Comparison of ENCODE assay signal across 8 cellular contexts in the genomic region with DNA sequence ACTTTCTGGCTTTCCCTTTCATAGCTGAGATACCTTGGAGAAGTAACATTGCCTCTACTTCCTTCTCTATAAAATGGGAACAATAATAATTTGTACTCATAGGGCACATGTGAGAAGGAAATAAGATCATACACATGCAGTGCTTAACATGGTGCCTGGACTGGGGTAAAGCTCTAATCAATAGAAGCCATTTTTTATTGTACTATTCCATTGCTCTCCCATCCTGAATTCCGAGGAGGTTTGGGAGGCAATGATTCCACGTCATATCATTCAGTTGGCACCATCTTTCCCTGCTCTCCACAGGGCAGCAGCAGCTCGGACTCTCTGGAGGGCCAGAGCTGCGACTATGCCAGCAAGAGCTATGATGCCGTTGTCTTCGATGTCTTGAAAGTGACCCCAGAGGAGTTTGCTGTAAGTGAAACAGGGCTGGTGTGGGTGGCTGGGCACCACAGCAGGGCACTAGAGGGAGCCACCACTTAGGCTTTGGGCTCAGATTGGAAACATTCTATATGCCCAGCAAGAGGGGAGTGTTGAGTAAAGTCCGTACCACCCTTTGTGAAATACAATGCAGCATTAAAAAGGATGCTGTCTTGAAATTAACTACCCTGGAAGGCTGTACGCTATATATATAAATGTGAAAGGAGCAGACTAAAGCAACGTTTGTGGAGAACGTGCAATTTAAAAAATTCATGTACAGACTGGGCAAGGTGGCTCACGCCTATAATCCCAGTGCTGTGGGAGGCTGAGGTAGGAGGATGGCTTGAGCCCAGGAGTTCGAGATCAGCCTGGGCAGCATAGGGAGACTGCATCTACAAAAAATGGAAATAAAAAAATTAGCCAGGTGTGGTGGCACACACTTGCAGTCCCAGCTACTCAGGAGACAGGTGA. TPM values are rescaled to one million over a fixed set of nuclear protein-coding genes. Genes with fewer than 3 reads are reported as not detected.
A peak's percentile ranks its signal among the peaks of the same experiment; 100 is the strongest.
DNase-seq lines count a peak whose midpoint lies in the region; ATAC-seq and TF ChIP-seq lines count a peak whose summit lies in the region.

No MANE protein-coding gene starts in this region.

- no peaks in the 10 kb centered on the region for H3K79me2 ChIP-seq in HCT116 (ENCODE audit: insufficient read depth, low read length)
- H3K79me2 ChIP-seq in PC-9 (ENCODE audit: low read depth), result no peaks in the 10 kb centered on the region

- H3K36me3 ChIP-seq in HCT116 (ENCODE audit: control insufficient read depth in 1 of 2, insufficient read depth in 2 of 2, low read length in 2 of 2) (no peaks in the 10 kb centered on the region), PC-9 (ENCODE audit: low read depth) (no peaks in the 10 kb centered on the region)

- H3K9ac ChIP-seq in HCT116 (ENCODE audit: low read length), result no peak overlapping the region

- intact Hi-C loops in HCT116 (cut with micrococcal nuclease), result loop anchor here (1.0 kb wide), 1 partner anchor 234 kb away; no protein-coding TSS in a partner anchor
- intact Hi-C loops in PC-9 (cut with micrococcal nuclease; ENCODE audit: unreplicated experiment), result loop anchor here (1.0 kb wide), 1 partner anchor 234 kb away; no protein-coding TSS in a partner anchor

- no peak overlapping the region for H2AFZ ChIP-seq in HCT116 (ENCODE audit: low read depth, low read length, poor library complexity, severe bottlenecking)
- no peak overlapping the region for H2AFZ ChIP-seq in PC-9

- H3K27me3 ChIP-seq in HCT116 (ENCODE audit: insufficient read depth, low read length) (no peaks in the 10 kb centered on the region), PC-9 (ENCODE audit: insufficient read depth, low read depth) (no peaks in the 10 kb centered on the region)

- POLR2A ChIA-PET in HCT116 (lab: Charles Lee), result no interaction called here
- POLR2A ChIA-PET in PC-9 (lab: Charles Lee; ENCODE audit: unreplicated experiment), result interaction anchor here (0.6 kb wide), 1 partner anchor 18 kb away, joined by 6 read pairs; no protein-coding TSS in a partner anchor

- peaks cover 6% of the 10 kb centered on the region for H3K36me3 Mint-ChIP-seq in progenitor cell of endocrine pancreas (ENCODE audit: insufficient read depth)

- H3F3A ChIP-seq in PC-9 (ENCODE audit: insufficient read depth, low read depth), result peaks cover 11% of the 10 kb centered on the region; the same call in 1 of the 2 replicates

- TF ChIP-seq CTCF in HCT116 (IDR thresholded peaks at IDR 0.05 in 2 of 3, conservative IDR thresholded peaks at IDR 0.05 in 1 of 3; ENCODE audit: borderline replicate concordance in 1 of 3, insufficient read depth in 1 of 3, low read depth in 2 of 3, low read length in 2 of 3), result peak; percentile 89 to 97 (median 97)
- peak; percentile 77 for TF ChIP-seq CTCF in PC-9 (conservative IDR thresholded peaks at IDR 0.05)
- TF ChIP-seq CTCF in progenitor cell of endocrine pancreas (IDR thresholded peaks at IDR 0.05; ENCODE audit: unreplicated experiment), result peak; percentile 55

- no peak overlapping the region for H3K27ac Mint-ChIP-seq in progenitor cell of endocrine pancreas

- CTCF ChIA-PET in HCT116 (lab: Charles Lee), result interaction anchor here (0.7 to 2.9 kb wide), 13 partner anchors 9 to 239 kb away, joined by 3 to 25 read pairs (median 4); no protein-coding TSS in a partner anchor
- CTCF ChIA-PET in PC-9 (lab: Charles Lee), result interaction anchor here (0.6 to 1.0 kb wide), 3 partner anchors 19 to 97 kb away, joined by 3 read pairs; no protein-coding TSS in a partner anchor

- no peaks in the 10 kb centered on the region for H3K27me3 Mint-ChIP-seq in progenitor cell of endocrine pancreas

- H3K4me3 Mint-ChIP-seq in progenitor cell of endocrine pancreas (ENCODE audit: low read depth), result no peak overlapping the region

- TF ChIP-seq POLR2A in HCT116 (IDR thresholded peaks at IDR 0.05; ENCODE audit: borderline replicate concordance, extremely low read depth, insufficient read depth, insufficient read length), result no peak

- H3K4me2 ChIP-seq in HCT116 (ENCODE audit: low read length), result peak overlapping the region; percentile 46
- peak overlapping the region; percentile 53 for H3K4me2 ChIP-seq in PC-9

- peak in 8 of 14 donors; percentile 6 to 45 (median 28) for DNase-seq in C1 segment of cervical spinal cord (lab: John Stamatoyannopoulos, UW)
- DNase-seq in HCT116 (ENCODE audit: low read depth, low spot score), result peak; percentile 38
- peak in 1 of 2 experiments; percentile 28 for DNase-seq in PC-9
- peak; percentile 29 for DNase-seq in activated effector memory CD4-positive, alpha-beta T cell treated with Interleukin-2 at 50 U/mL for 16 hours
- peak; percentile 29 for DNase-seq in glomerular endothelial cell (ENCODE audit: extremely low read depth, low read depth, low spot score)
- no peak for DNase-seq in progenitor cell of endocrine pancreas (ENCODE audit: low spot score, unreplicated experiment)

- H3K9me3 Mint-ChIP-seq in progenitor cell of endocrine pancreas (ENCODE audit: low read depth), result no peaks in the 10 kb centered on the region

- RAD21 ChIA-PET in HCT116 (lab: Charles Lee; ENCODE audit: low non-redundant PET in 1 of 2, low total read pairs in 2 of 2, uncharacterized antibody in 2 of 2, unreplicated experiment in 2 of 2), result interaction anchor here (0.6 to 1.0 kb wide), 5 partner anchors 24 to 234 kb away, joined by 3 to 5 read pairs (median 4); no protein-coding TSS in a partner anchor

- H3K9me2 ChIP-seq in HCT116 (ENCODE audit: insufficient read depth) (no peaks in the 10 kb centered on the region), PC-9 (ENCODE audit: insufficient read depth) (no peaks in the 10 kb centered on the region)

- H3K9me3 ChIP-seq in HCT116 (ENCODE audit: control insufficient read depth in 1 of 2, insufficient read depth in 1 of 2, low read depth in 1 of 2, low read length in 2 of 2), result no peaks in the 10 kb centered on the region
- H3K9me3 ChIP-seq in PC-9 (ENCODE audit: insufficient read depth, low read depth), result no peaks in the 10 kb centered on the region

- H3K27ac ChIP-seq in HCT116 (ENCODE audit: low read depth, low read length) (no peak overlapping the region), PC-9 (peak overlapping the region; percentile 63)

- ATAC-seq in HCT116, result peak; percentile 99
- ATAC-seq in HG02840 (IDR thresholded peaks at IDR 0.05; ENCODE audit: low FRiP score, unreplicated experiment), result no peak
- ATAC-seq in GM21529 (IDR thresholded peaks at IDR 0.05; ENCODE audit: unreplicated experiment), result no peak

- no TSS peak for BruUV-seq in HCT116 (replicated peaks; lab: Mats Ljungman, UMichigan)
- no TSS peak for BruUV-seq in PC-9 (replicated peaks; lab: Mats Ljungman, UMichigan)

- H4K20me1 ChIP-seq in HCT116 (ENCODE audit: insufficient read depth) (no peaks in the 10 kb centered on the region), PC-9 (ENCODE audit: insufficient read depth) (no peaks in the 10 kb centered on the region)

- peak; percentile 98 for TF ChIP-seq RAD21 in HCT116 (IDR thresholded peaks at IDR 0.05; ENCODE audit: low read depth)

- H3K4me3 ChIP-seq in HCT116 (replicated peaks in 1 of 2; ENCODE audit: low read depth in 1 of 2, low read length in 2 of 2), result no peak overlapping the region
- H3K4me3 ChIP-seq in PC-9, result no peak overlapping the region

- H3K4me1 Mint-ChIP-seq in progenitor cell of endocrine pancreas (ENCODE audit: low read depth), result no peaks in the 10 kb centered on the region

- H3K4me1 ChIP-seq in HCT116 (ENCODE audit: control insufficient read depth in 1 of 2, insufficient read depth in 2 of 2, low read length in 2 of 2) (peaks cover 0 to 10% of the 10 kb centered on the region in 2 experiments; a peak in 1 of 4 replicates), PC-9 (replicated peaks; ENCODE audit: insufficient read depth) (peaks cover 19% of the 10 kb centered on the region)

TF ChIP-seq in HCT116, 20 proteins besides CTCF, POLR2A, EP300 and RAD21:
- TF ChIP-seq YY1 (IDR thresholded peaks at IDR 0.05; ENCODE audit: extremely low read depth, insufficient replicate concordance, low read depth, low read length) (peak; percentile 15), EZH2phosphoT487 (IDR thresholded peaks at IDR 0.05; ENCODE audit: borderline replicate concordance) (no peak), MAX (IDR thresholded peaks at IDR 0.05) (no peak), EZH2 (IDR thresholded peaks at IDR 0.05) (no peak), EGR1 (IDR thresholded peaks at IDR 0.05; ENCODE audit: low read depth) (no peak), REST (IDR thresholded peaks at IDR 0.05; ENCODE audit: low read depth) (no peak), CBX3 (IDR thresholded peaks at IDR 0.05; ENCODE audit: low read depth) (no peak), SRF (IDR thresholded peaks at IDR 0.05; ENCODE audit: low read depth) (no peak)

RNA-seq across cellular contexts. Expression of gene RALGPS1, which starts 51.2 kb away (rescaled TPM):
- total RNA-seq in HCT116 (2021; ENCODE audit: unreplicated experiment), result 7.6 TPM
- 4.2 and 7.3 TPM in 2 replicates for polyA plus RNA-seq in HCT116 (2012)
- 23.3 and 25.8 TPM in 2 replicates for total RNA-seq in PC-9 (2021)
- 5.9 and 7.2 TPM in 2 replicates for total RNA-seq in glomerular endothelial cell
- total RNA-seq in progenitor cell of endocrine pancreas, result 39.2 and 43.8 TPM in 2 replicates
